ENCODE assay signal across 26 cellular contexts in the genomic region with DNA sequence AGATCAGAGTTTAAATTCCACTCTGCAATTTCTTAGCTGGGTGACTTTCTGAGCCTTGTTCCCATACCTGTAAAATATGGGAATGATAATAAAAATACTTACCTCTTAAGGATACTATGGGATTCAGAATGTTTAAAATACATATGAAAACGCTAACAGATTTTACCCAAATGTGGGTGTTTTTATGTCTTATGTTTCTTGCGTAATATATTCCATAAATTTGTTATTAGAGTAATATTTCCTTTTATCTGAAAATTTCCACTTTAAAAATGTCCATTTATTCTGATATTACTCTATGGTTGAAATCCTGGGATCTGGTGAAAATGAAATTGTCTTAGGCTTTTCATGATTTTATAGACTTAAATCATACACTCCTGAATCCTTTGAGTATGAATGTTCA.
"Had no signal": no experiment of that assay in that cellular context is flagged by ENCODE, and none has a peak within 500 bp of the region (broad histone marks: within the 10 kb centered on the region; RNA-seq: fewer than 3 reads in every experiment).

No MANE protein-coding gene starts in this region.

- H3K36me3 ChIP-seq: esophagus squamous epithelium, lower lobe of right lung, prostate gland, stomach, thyroid gland, vagina had no signal

- H3K27me3 ChIP-seq: esophagus squamous epithelium, hepatocyte, stomach, thyroid gland, vagina had no signal

- H3K4me2 ChIP-seq: hepatocyte, smooth muscle cell had no signal

- H3K27ac ChIP-seq: esophagus squamous epithelium, hepatocyte, lower lobe of right lung, prostate gland, stomach, thyroid gland, vagina had no signal

- H3K4me3 ChIP-seq: esophagus squamous epithelium, hepatocyte, lower lobe of right lung, prostate gland, smooth muscle cell, stomach, thyroid gland, vagina had no signal

- DNase-seq: cerebellar nuclear complex; cortex of kidney; effector memory CD8-positive, alpha-beta T cell; erythroblast; esophagus squamous epithelium; foreskin melanocyte; head of caudate nucleus; left colon; left ventricle myocardium superior; lower lobe of right lung; naive B cell; nephron progenitor cell; nucleus accumbens; stimulated activated CD4-positive, alpha-beta T cell treated with anti-CD3 and anti-CD28 coated beads, Interleukin-12 subunit alpha, Interleukin-12 subunit beta, amount 100 ng/mL, for 4 hours; stimulated activated CD4-positive, alpha-beta T cell treated with anti-CD3 and anti-CD28 coated beads, Interleukin-1b, Interleukin-23, amount 100 ng/mL, for 48 hours; stimulated activated CD4-positive, alpha-beta T cell treated with anti-CD3 and anti-CD28 coated beads, Interleukin-4, amount 100 ng/mL, for 1 hour; stimulated activated CD8-positive, alpha-beta memory T cell treated with anti-CD3 and anti-CD28 coated beads, Interleukin-4, amount 100 ng/mL, for 48 hours; stimulated activated naive CD4-positive, alpha-beta T cell; stomach; thyroid gland; trophoblast cell had no signal

- H3K4me3 Mint-ChIP-seq: effector memory CD8-positive, alpha-beta T cell; naive B cell; nephron progenitor cell had no signal

- H2AFZ ChIP-seq: hepatocyte had no signal

- H3K9me3 ChIP-seq: esophagus squamous epithelium, lower lobe of right lung, prostate gland, stomach, thyroid gland, vagina had no signal

- H3K27me3 Mint-ChIP-seq: effector memory CD8-positive, alpha-beta T cell; naive B cell had no signal

- H3K4me1 ChIP-seq: esophagus squamous epithelium, prostate gland, vagina had no signal

- H3K9me3 Mint-ChIP-seq: effector memory CD8-positive, alpha-beta T cell; naive B cell; nephron progenitor cell had no signal

- ATAC-seq: effector memory CD8-positive, alpha-beta T cell; left colon; left ventricle myocardium superior; lower lobe of right lung; sciatic nerve had no signal

- H3K27ac Mint-ChIP-seq: nephron progenitor cell had no signal
